ENCODE assay signal across 8 cellular contexts in genomic region chr10:24920907-24921881, GRCh38. TPM values are rescaled to one million over a fixed set of nuclear protein-coding genes. Genes with fewer than 3 reads are reported as not detected.
DNase-seq lines count a peak whose midpoint lies in the region; ATAC-seq and TF ChIP-seq lines count a peak whose summit lies in the region.

No MANE protein-coding gene starts in this region.

- no peaks in the 10 kb centered on the region for H3K79me2 ChIP-seq in trophoblast cell (ENCODE audit: control insufficient read depth, insufficient read depth, low read length, poor library complexity)

- H3K9ac ChIP-seq in trophoblast cell (ENCODE audit: low read length): no peak overlapping the region

- no CpG with 5 or more reads among the region's 7 CpGs for WGBS in trophoblast cell (ENCODE audit: extremely low coverage, insufficient coverage, insufficient read length)

- H3K4ac ChIP-seq in trophoblast cell (ENCODE audit: low read depth, low read length): no peak overlapping the region

- H3K18ac ChIP-seq in trophoblast cell (ENCODE audit: low read length): no peak overlapping the region

- H2BK5ac ChIP-seq in trophoblast cell (ENCODE audit: low read depth, low read length, poor library complexity): no peak overlapping the region

- ATAC-seq in GM19463 (IDR thresholded peaks at IDR 0.05; ENCODE audit: unreplicated experiment): peak; percentile 94

- H2BK12ac ChIP-seq in trophoblast cell (ENCODE audit: low read length): no peak overlapping the region

- H3K27me3 ChIP-seq in BJ (ENCODE audit: control insufficient read depth, insufficient read depth, low read length): no peaks in the 10 kb centered on the region
- H3K27me3 ChIP-seq in trophoblast cell (ENCODE audit: insufficient read depth, low read length): no peaks in the 10 kb centered on the region

- CTCF ChIA-PET in BJ (lab: Yijun Ruan, JAX): interaction anchor here (0.7 kb wide), 1 partner anchor 9 kb away, joined by 3 read pairs; no protein-coding TSS in a partner anchor

- no peak overlapping the region for H4K91ac ChIP-seq in trophoblast cell (ENCODE audit: low read depth, low read length)

- H3K27ac ChIP-seq in trophoblast cell (ENCODE audit: low read depth, low read length): no peak overlapping the region

- no peak overlapping the region for H4K8ac ChIP-seq in trophoblast cell (ENCODE audit: low read depth, low read length)

- POLR2A ChIA-PET in BJ (lab: Charles Lee): interaction anchor here (0.5 to 0.6 kb wide), 4 partner anchors 12 to 1820 kb away, joined by 3 to 6 read pairs (median 4); no protein-coding TSS in a partner anchor

- H2AK5ac ChIP-seq in trophoblast cell (ENCODE audit: low read length): no peak overlapping the region

- no peak overlapping the region for H3K14ac ChIP-seq in trophoblast cell (ENCODE audit: low read length)

- H3K9me3 ChIP-seq in trophoblast cell (ENCODE audit: insufficient read depth, low read depth, low read length): no peaks in the 10 kb centered on the region

- no peak overlapping the region for H3K23ac ChIP-seq in trophoblast cell (ENCODE audit: low read length)

- H3K4me3 ChIP-seq in BJ (ENCODE audit: low read depth, low read length) (no peak overlapping the region), fibroblast of villous mesenchyme (ENCODE audit: low read depth, low read length) (no peak overlapping the region), trophoblast cell (ENCODE audit: low read depth, low read length) (no peak overlapping the region)

- H3K36me3 ChIP-seq in BJ (ENCODE audit: control insufficient read depth, insufficient read depth, low read length) (no peaks in the 10 kb centered on the region), trophoblast cell (ENCODE audit: control insufficient read depth in 1 of 2, insufficient read depth in 2 of 2, low read length in 2 of 2) (no peaks in the 10 kb centered on the region)

- DNase-seq in BJ (ENCODE audit: low read depth): peak; percentile 90
- peak; percentile 21 for DNase-seq in HPDE6-E6E7 (ENCODE audit: extremely low spot score)
- peak; percentile 76 for DNase-seq in activated CD8-positive, alpha-beta memory T cell treated with anti-CD3 and anti-CD28 coated beads, Interleukin-2, amount 50 U/mL, for 48 hours
- DNase-seq in fibroblast of villous mesenchyme (ENCODE audit: low read depth): peak; percentile 96
- peak; percentile 30 to 39 for DNase-seq in trophoblast cell
- no peak for DNase-seq in NCI-H2107 (lab: John Stamatoyannopoulos, UW)
- DNase-seq in NAMALWA (ENCODE audit: low spot score): no peak

- no peak overlapping the region for H2BK120ac ChIP-seq in trophoblast cell (ENCODE audit: insufficient read depth, low read length, poor library complexity)

- peaks cover 0 to 2% of the 10 kb centered on the region in 2 experiments for H3K4me1 ChIP-seq in trophoblast cell (ENCODE audit: control insufficient read depth in 1 of 2, insufficient read depth in 2 of 2, low read length in 2 of 2)

- no peak overlapping the region for H4K12ac ChIP-seq in trophoblast cell (ENCODE audit: low read depth, low read length)

- no peak overlapping the region for H3K4me2 ChIP-seq in trophoblast cell (ENCODE audit: low read length)

- peaks cover 2% of the 10 kb centered on the region for H3K79me1 ChIP-seq in trophoblast cell (ENCODE audit: low read length)

- no peak for TF ChIP-seq CTCF in BJ (IDR thresholded peaks at IDR 0.05; ENCODE audit: insufficient read depth, low read depth, low read length)
- TF ChIP-seq CTCF in fibroblast of villous mesenchyme (IDR thresholded peaks at IDR 0.05; ENCODE audit: insufficient read depth, low read depth, low read length): no peak

- no peak overlapping the region for H2AFZ ChIP-seq in trophoblast cell (ENCODE audit: insufficient read depth, low read length, poor library complexity)

RNA-seq across cellular contexts. Expression of gene PRTFDC1, which starts 31.2 kb away (rescaled TPM):
- 8.1 and 18.6 TPM in 2 replicates for polyA plus RNA-seq in BJ (2011; rRNA removed)
- 4.9 and 5.7 TPM in 2 replicates for polyA minus RNA-seq in BJ (2011; rRNA and poly(A)+ RNA removed)
- 13.4 and 14.8 TPM in 2 replicates for total RNA-seq in fibroblast of villous mesenchyme
- 3.8 and 3.9 TPM in 2 replicates for polyA plus RNA-seq in trophoblast cell (2013)

Comparison
In these comparisons a context has a peak if more than half of its experiments do, and no peak if none do; other contexts are left out.
1. DNase-seq: peak in BJ (single experiment), HPDE6-E6E7 (single experiment), activated CD8-positive, alpha-beta memory T cell treated with anti-CD3 and anti-CD28 coated beads, Interleukin-2, amount 50 U/mL, for 48 hours (single experiment), fibroblast of villous mesenchyme (single experiment) and trophoblast cell (2 of 2); none in NCI-H2107 (single experiment) and NAMALWA (single experiment).